1 cellular context compared by ENCODE assay signal in genomic region chr7:94289071-94289470, GRCh38.
TF ChIP-seq lines count a peak whose summit lies in the region.

No MANE protein-coding gene starts in this region.

TF ChIP-seq in GM23338, 12 proteins besides CTCF, POLR2A, EP300 and RAD21 (continued from another document):
- no peak for TF ChIP-seq REST (IDR thresholded peaks at IDR 0.05; ENCODE audit: unreplicated experiment)
